10 cellular contexts compared by ENCODE assay signal in the genomic region with DNA sequence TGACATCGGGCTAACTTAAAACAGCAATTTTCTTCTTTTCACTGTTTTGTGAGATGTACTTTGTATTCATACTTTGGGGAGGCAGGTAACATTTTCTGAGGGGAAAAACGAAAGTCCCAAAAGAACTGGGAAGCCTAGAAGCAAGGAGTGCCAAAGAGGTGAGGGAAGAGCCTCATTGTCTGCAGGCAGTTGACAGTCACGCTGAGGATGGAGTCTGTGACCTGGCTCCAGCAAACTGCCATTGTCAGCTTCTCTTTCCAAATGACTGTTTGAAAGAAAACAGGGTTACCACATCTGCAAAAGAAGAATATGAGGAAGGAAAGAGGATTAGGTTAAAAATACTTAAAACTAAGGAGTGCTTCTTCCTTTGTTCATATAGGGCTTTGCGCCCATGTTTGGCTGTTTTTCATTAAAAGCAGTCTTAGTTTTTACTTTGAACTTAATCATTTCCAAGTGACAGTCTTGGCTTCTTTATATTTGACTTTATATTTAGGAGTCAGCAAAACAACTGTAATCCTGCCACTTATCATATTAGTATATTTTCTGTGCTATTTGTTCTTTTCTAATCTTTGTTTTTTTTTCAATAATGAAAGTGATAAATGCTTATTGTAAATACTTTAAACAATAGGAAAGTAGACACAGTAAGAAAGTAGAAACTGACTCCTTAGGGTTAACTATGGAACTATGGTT. TPM values are rescaled to one million over a fixed set of nuclear protein-coding genes. Genes with fewer than 3 reads are reported as not detected.
A peak's percentile ranks its signal among the peaks of the same experiment; 100 is the strongest.
DNase-seq lines count a peak whose midpoint lies in the region; ATAC-seq, FAIRE-seq and TF ChIP-seq lines count a peak whose summit lies in the region.
"Had no signal": no experiment of that assay in that cellular context is flagged by ENCODE, and none has a peak within 500 bp of the region (broad histone marks: within the 10 kb centered on the region; RNA-seq: fewer than 3 reads in every experiment).

No MANE protein-coding gene starts in this region.

- H2BK120ac ChIP-seq in H9 (ENCODE audit: low read depth, low read length, poor library complexity, severe bottlenecking) = no peak overlapping the region

- H3K4me2 ChIP-seq in A549 (peak overlapping the region; percentile 62), H9 (ENCODE audit: insufficient read depth, insufficient read length, low read length) (no peak overlapping the region), Karpas-422 (ENCODE audit: low read depth, low read length, poor library complexity, severe bottlenecking) (no peak overlapping the region)

- H3K79me2 ChIP-seq in H9 (ENCODE audit: insufficient read depth, low read length) = peaks cover 1% of the 10 kb centered on the region; the same call in 1 of the 2 replicates
- no peaks in the 10 kb centered on the region for H3K79me2 ChIP-seq in Karpas-422 (ENCODE audit: low read length)

- no peak for TF ChIP-seq CTCF in A549 (IDR thresholded peaks at IDR 0.05)
- no peak for TF ChIP-seq CTCF in H9 (conservative IDR thresholded peaks at IDR 0.05)
- TF ChIP-seq CTCF in activated CD8-positive, alpha-beta T cell treated with anti-CD3 and anti-CD28 coated beads for 36 hours (IDR thresholded peaks at IDR 0.05) = no peak

- H4K20me1 ChIP-seq in H9 (ENCODE audit: control insufficient read depth, insufficient read depth, insufficient read length) = no peaks in the 10 kb centered on the region
- H4K20me1 ChIP-seq in Karpas-422 (ENCODE audit: insufficient read depth, low read depth, low read length) = no peaks in the 10 kb centered on the region

- no peak overlapping the region for H2BK5ac ChIP-seq in H9 (ENCODE audit: insufficient read length, low read length)

- H3K9me2 ChIP-seq in Karpas-422 (replicated peaks; ENCODE audit: insufficient read depth, low read length) = no peaks in the 10 kb centered on the region

- no peak overlapping the region for H3K4me3 Mint-ChIP-seq in H9
- peak overlapping the region; percentile 66 for H3K4me3 Mint-ChIP-seq in activated CD8-positive, alpha-beta T cell treated with anti-CD3 and anti-CD28 coated beads for 36 hours

- no peak overlapping the region for H3T11ph ChIP-seq in H9 (ENCODE audit: low read length)

- TF ChIP-seq POLR2A in A549 (IDR thresholded peaks at IDR 0.05; ENCODE audit: low read length) = no peak

- no peak for DNase-seq in A549 (ENCODE audit: low read depth in 1 of 2, low spot score in 1 of 2)
- no peak for DNase-seq in H9
- peak; percentile 43 for DNase-seq in activated CD8-positive, alpha-beta T cell treated with anti-CD3 and anti-CD28 coated beads for 36 hours
- no peak for DNase-seq in Karpas-422
- no peak for DNase-seq in DMS 273 (lab: John Stamatoyannopoulos, UW; ENCODE audit: unreplicated experiment)
- no peak for DNase-seq in HuH-7.5 (ENCODE audit: low spot score)
- DNase-seq in posterior cingulate gyrus = no peak

- POLR2A ChIA-PET in A549 (lab: Yijun Ruan, JAX) = no interaction called here
- POLR2A ChIA-PET in activated CD8-positive, alpha-beta T cell treated with anti-CD3 and anti-CD28 coated beads for 36 hours (lab: Charles Lee) = interaction anchor here (0.6 to 1.2 kb wide), 8 partner anchors 9 to 225 kb away, joined by 3 to 6 read pairs (median 3); a partner anchor contains a TSS

- H3K56ac ChIP-seq in H9 (ENCODE audit: insufficient read length, low read depth, low read length) = no peak overlapping the region

- H3K27ac Mint-ChIP-seq in H9 = peak overlapping the region in 2 of 3 experiments; percentile 81 to 91; a peak in 4 of 7 replicates
- H3K27ac Mint-ChIP-seq in activated CD8-positive, alpha-beta T cell treated with anti-CD3 and anti-CD28 coated beads for 36 hours = peak overlapping the region; percentile 81

- H2BK12ac ChIP-seq in H9 (ENCODE audit: insufficient read length, low read depth, low read length) = no peak overlapping the region

- FAIRE-seq in A549 (lab: Jason Lieb, UNC) = no peak
- FAIRE-seq in islet of Langerhans (lab: Jason Lieb, UNC) = peak; percentile 72

- H3K27me3 ChIP-seq in H9 (ENCODE audit: insufficient read depth, low read length) = no peaks in the 10 kb centered on the region
- H3K27me3 ChIP-seq in Karpas-422 (ENCODE audit: low read length) = no peaks in the 10 kb centered on the region
- H3K27me3 ChIP-seq: adrenal gland had no signal

- no peaks in the 10 kb centered on the region for H3K23me2 ChIP-seq in H9 (ENCODE audit: insufficient read length, low read depth, low read length, poor library complexity, severe bottlenecking)

- intact Hi-C loops in activated CD8-positive, alpha-beta T cell treated with anti-CD3 and anti-CD28 coated beads for 36 hours (cut with micrococcal nuclease) = loop anchor here (5.0 kb wide), 1 partner anchor 34 kb away; a partner anchor contains a TSS
- intact Hi-C loops in posterior cingulate gyrus (cut with DNase I) = no loop called here

- H2AFZ ChIP-seq in H9 (ENCODE audit: low read length) (no peak overlapping the region), Karpas-422 (ENCODE audit: low read length) (no peak overlapping the region; the same call in 1 of the 2 replicates)
- H2AFZ ChIP-seq: parathyroid adenoma had no signal

- no peak for TF ChIP-seq EP300 in A549 (IDR thresholded peaks at IDR 0.05)

- no peak overlapping the region for H3K18ac ChIP-seq in H9 (ENCODE audit: insufficient read length, low read depth, low read length)

- peak overlapping the region; percentile 20; the same call in 1 of the 3 replicates for H3K4me3 ChIP-seq in A549
- H3K4me3 ChIP-seq in Karpas-422 (ENCODE audit: low read length) = no peak overlapping the region
- H3K4me3 ChIP-seq: adrenal gland had no signal

- ATAC-seq in A549 = peak in 1 of 2 experiments; percentile 58; a peak in 3 of 6 replicates
- peak; percentile 32 for ATAC-seq in activated CD8-positive, alpha-beta T cell treated with anti-CD3 and anti-CD28 coated beads for 36 hours

- peaks cover 47 to 56% of the 10 kb centered on the region in 2 experiments for H3K4me1 Mint-ChIP-seq in H9
- peaks cover 64% of the 10 kb centered on the region for H3K4me1 Mint-ChIP-seq in activated CD8-positive, alpha-beta T cell treated with anti-CD3 and anti-CD28 coated beads for 36 hours (ENCODE audit: low read depth)

- H4K8ac ChIP-seq in H9 (replicated peaks; ENCODE audit: insufficient read length, low read depth, low read length) = no peak overlapping the region

- no peaks in the 10 kb centered on the region for H3K36me3 ChIP-seq in Karpas-422 (ENCODE audit: insufficient read depth, low read length)
- H3K36me3 ChIP-seq: adrenal gland had no signal

- 49% methylated on average over 4 of the region's 4 CpGs for WGBS in A549 (ENCODE audit: missing lambda C conversion rate)
- WGBS in H9 (ENCODE audit: extremely low coverage, insufficient read length, low lambda C conversion rate) = no CpG with 5 or more reads among the region's 4 CpGs

- H3K9ac ChIP-seq in H9 (ENCODE audit: extremely low read depth, insufficient read length, low read length) (no peak overlapping the region), Karpas-422 (ENCODE audit: low read length) (no peak overlapping the region)
- H3K9ac ChIP-seq: parathyroid adenoma had no signal

- no peak overlapping the region for H2BK20ac ChIP-seq in H9 (ENCODE audit: low read depth, low read length, poor library complexity, severe bottlenecking)

- H3K79me1 ChIP-seq in H9 (ENCODE audit: insufficient read depth, low read depth, low read length, poor library complexity, severe bottlenecking) = no peaks in the 10 kb centered on the region

- H3K9me3 ChIP-seq in A549 (no peaks in the 10 kb centered on the region), H9 (ENCODE audit: control insufficient read depth, low read depth, low read length) (no peaks in the 10 kb centered on the region), Karpas-422 (ENCODE audit: low read length) (no peaks in the 10 kb centered on the region)
- H3K9me3 ChIP-seq: adrenal gland had no signal

- no peaks in the 10 kb centered on the region for H3K27me3 Mint-ChIP-seq in H9 (ENCODE audit: low read depth)
- no peaks in the 10 kb centered on the region for H3K27me3 Mint-ChIP-seq in activated CD8-positive, alpha-beta T cell treated with anti-CD3 and anti-CD28 coated beads for 36 hours

- no peak overlapping the region for H2BK15ac ChIP-seq in H9 (ENCODE audit: low read depth, low read length)

- no peak for TF ChIP-seq RAD21 in A549 (conservative IDR thresholded peaks at IDR 0.05 in 1 of 2, IDR thresholded peaks at IDR 0.05 in 1 of 2)

- no peak overlapping the region for H2AK5ac ChIP-seq in H9 (ENCODE audit: insufficient read length, low read length)

- H4K5ac ChIP-seq in H9 (ENCODE audit: insufficient read length, low read depth, low read length) = no peak overlapping the region

- H3K23ac ChIP-seq in H9 (ENCODE audit: insufficient read length, low read depth, low read length) = no peak overlapping the region

- no peak overlapping the region for H4K91ac ChIP-seq in H9 (ENCODE audit: insufficient read length, low read depth, low read length)

- H3K14ac ChIP-seq in H9 (ENCODE audit: insufficient read depth, low read length) = no peak overlapping the region

- CTCF ChIA-PET in A549 (lab: Yijun Ruan, JAX) = no interaction called here
- CTCF ChIA-PET in activated CD8-positive, alpha-beta T cell treated with anti-CD3 and anti-CD28 coated beads for 36 hours (lab: Charles Lee) = interaction anchor here (1.1 to 1.5 kb wide), 4 partner anchors 21 to 58 kb away, joined by 3 to 6 read pairs (median 4); no protein-coding TSS in a partner anchor

- no peak overlapping the region for H3K4ac ChIP-seq in H9 (ENCODE audit: low read depth, low read length)

- H3K4me1 ChIP-seq in A549 (peaks cover 26% of the 10 kb centered on the region; the same call in 2 of the 3 replicates), H9 (ENCODE audit: insufficient read depth, low read length) (peaks cover 5% of the 10 kb centered on the region; the same call in 1 of the 2 replicates), Karpas-422 (ENCODE audit: low read length) (no peaks in the 10 kb centered on the region)

- H3K9me3 Mint-ChIP-seq in H9 = peaks cover 0 to 4% of the 10 kb centered on the region in 2 experiments; a peak in 1 of 5 replicates
- peaks cover 8% of the 10 kb centered on the region for H3K9me3 Mint-ChIP-seq in activated CD8-positive, alpha-beta T cell treated with anti-CD3 and anti-CD28 coated beads for 36 hours

- H3K27ac ChIP-seq in A549 (peak overlapping the region; percentile 64 to 87), H9 (ENCODE audit: insufficient read length, low read depth, low read length) (no peak overlapping the region), Karpas-422 (ENCODE audit: low read length) (no peak overlapping the region)
- H3K27ac ChIP-seq: parathyroid adenoma had no signal

- peaks cover 0 to 16% (median 5%) of the 10 kb centered on the region in 3 experiments; a peak in 4 of 7 replicates for H3K36me3 Mint-ChIP-seq in H9 (ENCODE audit: insufficient read depth in 1 of 3, low read depth in 3 of 3)
- peaks cover 32% of the 10 kb centered on the region for H3K36me3 Mint-ChIP-seq in activated CD8-positive, alpha-beta T cell treated with anti-CD3 and anti-CD28 coated beads for 36 hours (ENCODE audit: low read depth)

RNA-seq across cellular contexts. Expression of a gene that starts 35.0 kb away (rescaled TPM):
- polyA plus RNA-seq in A549 (2011; rRNA removed) = 16.9 and 19.0 TPM in 2 replicates
- polyA plus RNA-seq in A549 (2012; cell fraction: cytosol; rRNA removed) = 2.9 and 3.7 TPM in 2 replicates
- polyA plus RNA-seq in A549 (2012; cell fraction: nucleus; rRNA removed) = 1.7 and 3.2 TPM in 2 replicates
- 10.9 to 12.0 TPM (median 11.6 TPM) in 3 replicates for polyA plus RNA-seq in A549 (2017; fragmentation: RNase III; extraction: RNeasy Plus Mini Kit Qiagen cat#74134 plus additional on column Dnase treatment)
- polyA minus RNA-seq in A549 (2011; rRNA and poly(A)+ RNA removed) = 12.8 and 13.0 TPM in 2 replicates
- total RNA-seq in H9 (2021) = 17.5 and 17.7 TPM in 2 replicates
- total RNA-seq in activated CD8-positive, alpha-beta T cell treated with anti-CD3 and anti-CD28 coated beads for 36 hours = 10 to 100 TPM; 15.4 to 16.1 TPM
- total RNA-seq in Karpas-422 (2014; rRNA removed; shearing (Covaris generic); ENCODE audit: low replicate concordance) = not detected in 2 replicates

Comparison
In these comparisons a context has a peak if more than half of its experiments do, and no peak if none do; other contexts are left out.
1. H3K27ac ChIP-seq: peak in A549 (2 of 2); none in H9 (single experiment) and Karpas-422 (single experiment).
2. RNA of a gene that starts 35.0 kb away (total RNA-seq): 17.5 to 17.7 TPM in H9 and 15.4 to 16.1 TPM in activated CD8-positive, alpha-beta T cell treated with anti-CD3 and anti-CD28 coated beads for 36 hours; not detected in Karpas-422; every median in the first group is over 10 times any median in the second.